Comparison of ENCODE assay signal across 1 cellular context in genomic region chr1:109307363-109308021, GRCh38.
TF ChIP-seq lines count a peak whose summit lies in the region.

No MANE protein-coding gene starts in this region.

TF ChIP-seq in K562, 482 proteins besides CTCF, POLR2A, EP300 and RAD21 (continued from another document and continues in another):
- TF ChIP-seq ZNF318 (IDR thresholded peaks at IDR 0.05; ENCODE audit: borderline replicate concordance in 1 of 2, low read depth in 1 of 2) (no peak), ZNF668 (CRISPR knock-in tag; IDR thresholded peaks at IDR 0.05) (no peak), TRIM24 (IDR thresholded peaks at IDR 0.05) (0 out of 4 replicates have a peak, but pooled peaks of 1 of the 2 experiments have one; percentile 53), ZBED1 (IDR thresholded peaks at IDR 0.05) (no peak), DPF2 (IDR thresholded peaks at IDR 0.05) (peak; percentile 92), ARHGAP35 (IDR thresholded peaks at IDR 0.05; ENCODE audit: partially characterized antibody) (no peak), ARID2 (IDR thresholded peaks at IDR 0.05) (no peak), TCFL5 (CRISPR knock-in tag; conservative IDR thresholded peaks at IDR 0.05) (no peak), IRF2 (CRISPR knock-in tag; IDR thresholded peaks at IDR 0.05) (no peak), ZNF707 (CRISPR knock-in tag; conservative IDR thresholded peaks at IDR 0.05) (no peak), TARDBP (IDR thresholded peaks at IDR 0.05) (0 out of 2 replicates have a peak, but pooled peaks have one; percentile 16), DMBX1 (CRISPR knock-in tag; IDR thresholded peaks at IDR 0.05; ENCODE audit: borderline replicate concordance) (0 out of 2 replicates have a peak, but pooled peaks have one; percentile 46), TCF7L2 (IDR thresholded peaks at IDR 0.05; ENCODE audit: low read depth, low read length) (no peak), ZNF696 (CRISPR knock-in tag; conservative IDR thresholded peaks at IDR 0.05) (no peak), CUX1 (CRISPR knock-in tag; IDR thresholded peaks at IDR 0.05) (0 out of 2 replicates have a peak, but pooled peaks have one; percentile 41), RBBP5 (IDR thresholded peaks at IDR 0.05; ENCODE audit: borderline replicate concordance, insufficient read depth, low read length, poor library complexity, severe bottlenecking) (peak; percentile 54), ZNF224 (CRISPR knock-in tag; IDR thresholded peaks at IDR 0.05) (no peak), CHD7 (IDR thresholded peaks at IDR 0.05; ENCODE audit: low read depth, low read length) (no peak), MAX (CRISPR knock-in tag; IDR thresholded peaks at IDR 0.05) (0 out of 2 replicates have a peak, but pooled peaks have one; percentile 9), THRB (CRISPR knock-in tag; conservative IDR thresholded peaks at IDR 0.05) (no peak)
